In the genomic region with DNA sequence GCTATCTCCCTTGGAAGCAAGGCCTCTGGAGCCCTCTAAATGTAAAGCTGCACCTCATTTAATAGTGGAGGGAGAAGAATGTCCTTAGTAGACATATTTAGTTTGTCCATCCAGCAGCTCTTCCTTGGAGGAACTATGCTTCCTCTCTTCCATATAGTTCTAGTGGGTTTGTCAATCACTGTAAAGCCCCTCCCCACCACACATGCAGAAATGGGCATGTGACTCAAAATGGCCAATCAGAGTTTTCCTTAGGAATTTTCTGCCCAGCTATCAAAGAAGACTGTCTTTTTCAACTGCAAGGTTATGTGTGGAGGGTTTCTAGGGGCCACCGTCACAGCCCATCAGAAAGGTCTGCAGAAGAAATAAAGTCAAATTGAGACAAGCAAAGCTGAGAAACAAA, we compare ENCODE assay signal across 29 cellular contexts.
"Had no signal": no experiment of that assay in that cellular context is flagged by ENCODE, and none has a peak within 500 bp of the region (broad histone marks: within the 10 kb centered on the region; RNA-seq: fewer than 3 reads in every experiment).

No MANE protein-coding gene starts in this region.

- H3K4me1 Mint-ChIP-seq: nephron progenitor cell; stimulated activated effector memory CD8-positive, alpha-beta T cell treated with anti-CD3 and anti-CD28 coated beads, Interleukin-12 subunit alpha, Interleukin-12 subunit beta, amount 100 ng/mL, for 72 hours; stimulated activated naive B cell treated with anti-CD40 and anti-IgM and Interleukin-4, amounts not matched to agents 10 μg/mL and 1 μg/mL and 100 μg/mL, for 72 hours had no signal

- DNase-seq: nephron progenitor cell; nucleus accumbens; pancreas; posterior cingulate gyrus; psoas muscle; right cardiac atrium; right lobe of liver; sigmoid colon; small intestine; stimulated activated CD4-positive, alpha-beta T cell treated with anti-CD3 and anti-CD28 coated beads, Interleukin-15, amount 100 ng/mL, for 24 hours; stimulated activated CD4-positive, alpha-beta T cell treated with anti-CD3 and anti-CD28 coated beads, Interleukin-2, amount 100 ng/mL, for 24 hours; stimulated activated CD4-positive, alpha-beta T cell treated with anti-CD3 and anti-CD28 coated beads, Interleukin-2, amount 100 ng/mL, for 48 hours; stimulated activated CD4-positive, alpha-beta T cell treated with anti-CD3 and anti-CD28 coated beads, Interleukin-4, amount 100 ng/mL, for 24 hours; stimulated activated naive B cell treated with anti-CD40 and anti-IgM and Interleukin-4, amounts not matched to agents 10 μg/mL and 1 μg/mL and 100 μg/mL, for 72 hours; stimulated activated naive CD4-positive, alpha-beta T cell treated with Interleukin-2 at 50 U/mL for 16 hours; stomach; thyroid gland; trophoblast cell; upper lobe of left lung had no signal

- H3K27me3 Mint-ChIP-seq: progenitor cell of endocrine pancreas; stimulated activated naive CD8-positive, alpha-beta T cell treated with anti-CD3 and anti-CD28 coated beads, Interleukin-15, Interleukin-2, amounts not matched to agents 100 ng/mL and 50 ng/mL, for 24 hours had no signal

- FAIRE-seq: pancreas, small intestine, urothelium cell line had no signal

- H3K36me3 Mint-ChIP-seq: natural killer cell treated with Interleukin-12 subunit alpha and Interleukin-12 subunit beta and Interleukin-15 and Interleukin-18, amount 100 ng/mL, for 72 hours; stimulated activated effector memory CD8-positive, alpha-beta T cell treated with anti-CD3 and anti-CD28 coated beads, Interleukin-12 subunit alpha, Interleukin-12 subunit beta, amount 100 ng/mL, for 72 hours; stimulated activated naive B cell treated with anti-CD40 and anti-IgM and Interleukin-4, amounts not matched to agents 10 μg/mL and 1 μg/mL and 100 μg/mL, for 72 hours had no signal

- H3K27me3 ChIP-seq: neutrophil, pancreas, right lobe of liver, sigmoid colon, stomach, thyroid gland, tibial nerve, upper lobe of left lung, vagina had no signal

- H3K4me3 ChIP-seq: pancreas, psoas muscle, right lobe of liver, sigmoid colon, stomach, thoracic aorta, thyroid gland, tibial nerve, upper lobe of left lung, vagina had no signal

- H3K36me3 ChIP-seq: neutrophil, pancreas, right lobe of liver, sigmoid colon, stomach, thoracic aorta, thyroid gland, tibial nerve, upper lobe of left lung, vagina had no signal

- ATAC-seq: natural killer cell treated with Interleukin-12 subunit alpha and Interleukin-12 subunit beta and Interleukin-15 and Interleukin-18, amount 100 ng/mL, for 72 hours; pancreas; psoas muscle; right cardiac atrium; right lobe of liver; stimulated activated effector memory CD8-positive, alpha-beta T cell treated with anti-CD3 and anti-CD28 coated beads, Interleukin-12 subunit alpha, Interleukin-12 subunit beta, amount 100 ng/mL, for 72 hours; stimulated activated naive B cell treated with anti-CD40 and anti-IgM and Interleukin-4, amounts not matched to agents 10 μg/mL and 1 μg/mL and 100 μg/mL, for 72 hours had no signal

- H3K27ac Mint-ChIP-seq: natural killer cell treated with Interleukin-12 subunit alpha and Interleukin-12 subunit beta and Interleukin-15 and Interleukin-18, amount 100 ng/mL, for 72 hours; nephron progenitor cell; progenitor cell of endocrine pancreas; stimulated activated effector memory CD8-positive, alpha-beta T cell treated with anti-CD3 and anti-CD28 coated beads, Interleukin-12 subunit alpha, Interleukin-12 subunit beta, amount 100 ng/mL, for 72 hours; stimulated activated naive B cell treated with anti-CD40 and anti-IgM and Interleukin-4, amounts not matched to agents 10 μg/mL and 1 μg/mL and 100 μg/mL, for 72 hours; stimulated activated naive CD8-positive, alpha-beta T cell treated with anti-CD3 and anti-CD28 coated beads, Interleukin-15, Interleukin-2, amounts not matched to agents 100 ng/mL and 50 ng/mL, for 24 hours had no signal

- H3K4me3 Mint-ChIP-seq: natural killer cell treated with Interleukin-12 subunit alpha and Interleukin-12 subunit beta and Interleukin-15 and Interleukin-18, amount 100 ng/mL, for 72 hours; nephron progenitor cell; neural crest cell; stimulated activated effector memory CD8-positive, alpha-beta T cell treated with anti-CD3 and anti-CD28 coated beads, Interleukin-12 subunit alpha, Interleukin-12 subunit beta, amount 100 ng/mL, for 72 hours; stimulated activated naive B cell treated with anti-CD40 and anti-IgM and Interleukin-4, amounts not matched to agents 10 μg/mL and 1 μg/mL and 100 μg/mL, for 72 hours; stimulated activated naive CD8-positive, alpha-beta T cell treated with anti-CD3 and anti-CD28 coated beads, Interleukin-15, Interleukin-2, amounts not matched to agents 100 ng/mL and 50 ng/mL, for 24 hours had no signal

- H3K9me3 Mint-ChIP-seq: natural killer cell treated with Interleukin-12 subunit alpha and Interleukin-12 subunit beta and Interleukin-15 and Interleukin-18, amount 100 ng/mL, for 72 hours; stimulated activated effector memory CD8-positive, alpha-beta T cell treated with anti-CD3 and anti-CD28 coated beads, Interleukin-12 subunit alpha, Interleukin-12 subunit beta, amount 100 ng/mL, for 72 hours; stimulated activated naive CD8-positive, alpha-beta T cell treated with anti-CD3 and anti-CD28 coated beads, Interleukin-15, Interleukin-2, amounts not matched to agents 100 ng/mL and 50 ng/mL, for 24 hours had no signal
